In genomic region chr9:121358747-121359146, GRCh38 we compare ENCODE assay signal across 9 cellular contexts. TPM values are rescaled to one million over a fixed set of nuclear protein-coding genes. Genes with fewer than 3 reads are reported as not detected.
DNase-seq lines count a peak whose midpoint lies in the region; ATAC-seq and TF ChIP-seq lines count a peak whose summit lies in the region.
"Had no signal": no experiment of that assay in that cellular context is flagged by ENCODE, and none has a peak within 500 bp of the region (broad histone marks: within the 10 kb centered on the region; RNA-seq: fewer than 3 reads in every experiment).

No MANE protein-coding gene starts in this region.

- TF ChIP-seq CTCF in GM12865 (IDR thresholded peaks at IDR 0.05; ENCODE audit: insufficient read depth, low read depth, low read length, missing control alignments): no peak
- TF ChIP-seq CTCF in IMR-90 (conservative IDR thresholded peaks at IDR 0.05; ENCODE audit: low read depth, low read length): no peak

- H3K14ac ChIP-seq in IMR-90 (replicated peaks; ENCODE audit: low read depth, low read length): peak overlapping the region; percentile 39

- CTCF ChIA-PET in IMR-90 (lab: Yijun Ruan, JAX): interaction anchor here (1.1 kb wide), 1 partner anchor 14 kb away, joined by 3 read pairs; no protein-coding TSS in a partner anchor

- no peak overlapping the region for H3K56ac ChIP-seq in IMR-90 (ENCODE audit: extremely low read depth, insufficient read depth, low read length)

- H3K9ac ChIP-seq in IMR-90 (ENCODE audit: low read depth, low read length) (no peak overlapping the region), rectal smooth muscle tissue (ENCODE audit: low read length) (no peak overlapping the region)

- H3K18ac ChIP-seq in IMR-90 (ENCODE audit: low read depth, low read length): peak overlapping the region; percentile 64; the same call in 1 of the 2 replicates

- no peak overlapping the region for H3K4me3 ChIP-seq in GM12865 (ENCODE audit: low read depth, low read length)
- no peak overlapping the region for H3K4me3 ChIP-seq in IMR-90 (ENCODE audit: insufficient read depth, low read depth, low read length)
- no peak overlapping the region for H3K4me3 ChIP-seq in effector memory CD4-positive, alpha-beta T cell (ENCODE audit: insufficient read depth, low read depth, low read length, poor library complexity, severe bottlenecking)
- no peak overlapping the region for H3K4me3 ChIP-seq in rectal smooth muscle tissue (ENCODE audit: low read length)

- H3K27me3 ChIP-seq in IMR-90 (ENCODE audit: control insufficient read depth, insufficient read depth, low read length): no peaks in the 10 kb centered on the region
- no peaks in the 10 kb centered on the region for H3K27me3 ChIP-seq in effector memory CD4-positive, alpha-beta T cell (replicated peaks; ENCODE audit: control insufficient read depth, insufficient read depth, low read length, poor library complexity, severe bottlenecking)
- H3K27me3 ChIP-seq in rectal smooth muscle tissue (ENCODE audit: control insufficient read depth, insufficient read depth, low read length): no peaks in the 10 kb centered on the region

- WGBS in IMR-90 (ENCODE audit: extremely low coverage in 2 of 2, insufficient read length in 1 of 2), 2 experiments: 100% methylated on average over 1 of the region's 3 CpGs; no CpG with 5 or more reads in 1 of the 2 experiments

- intact Hi-C loops in IMR-90 (cut with micrococcal nuclease): no loop called here

- H4K8ac ChIP-seq in IMR-90 (ENCODE audit: low read depth in 2 of 2, low read length in 2 of 2): peak overlapping the region in 1 of 2 experiments; percentile 55; a peak in 1 of 4 replicates

- peak; percentile 44 for DNase-seq in GM12865 (ENCODE audit: low read depth)
- DNase-seq in IMR-90: no peak
- no peak for DNase-seq in effector memory CD4-positive, alpha-beta T cell
- no peak for DNase-seq in A172 (ENCODE audit: low spot score)
- DNase-seq in GM03348 (ENCODE audit: low spot score): no peak
- DNase-seq: activated CD4-positive, alpha-beta T cell treated with anti-CD3 and anti-CD28 coated beads, Interleukin-2, amount 50 U/mL, for 48 hours had no signal

- peak overlapping the region; percentile 71; the same call in 2 of the 3 replicates for H2BK15ac ChIP-seq in IMR-90 (ENCODE audit: low read depth, low read length)

- H3K4me1 ChIP-seq in IMR-90 (ENCODE audit: control insufficient read depth, insufficient read depth, low read length) (peaks cover 16% of the 10 kb centered on the region), rectal smooth muscle tissue (ENCODE audit: control insufficient read depth, insufficient read depth, low read length) (peaks cover 42% of the 10 kb centered on the region)
- no peaks in the 10 kb centered on the region for H3K4me1 ChIP-seq in effector memory CD4-positive, alpha-beta T cell (ENCODE audit: control insufficient read depth, insufficient read depth, low read length, poor library complexity, severe bottlenecking)

- H4K91ac ChIP-seq in IMR-90 (ENCODE audit: insufficient read depth, low read depth, low read length): peak overlapping the region; percentile 46

- H2BK20ac ChIP-seq in IMR-90 (ENCODE audit: low read depth, low read length): peak overlapping the region; percentile 19

- H3K4me2 ChIP-seq in IMR-90 (ENCODE audit: low read depth, low read length): no peak overlapping the region; the same call in 1 of the 2 replicates

- no peaks in the 10 kb centered on the region for H3K9me3 ChIP-seq in IMR-90 (ENCODE audit: control insufficient read depth, insufficient read depth, low read length)
- no peaks in the 10 kb centered on the region for H3K9me3 ChIP-seq in effector memory CD4-positive, alpha-beta T cell (ENCODE audit: control insufficient read depth, low read length)

- peak overlapping the region; percentile 74 for H2BK120ac ChIP-seq in IMR-90 (ENCODE audit: low read depth, low read length)

- POLR2A ChIA-PET in IMR-90 (lab: Charles Lee; ENCODE audit: unreplicated experiment): no interaction called here

- H3K27ac ChIP-seq in IMR-90 (ENCODE audit: insufficient read depth, low read length): no peak overlapping the region
- peak overlapping the region; percentile 15 for H3K27ac ChIP-seq in effector memory CD4-positive, alpha-beta T cell (ENCODE audit: insufficient read depth, low read length, poor library complexity, severe bottlenecking)
- peak overlapping the region; percentile 11 for H3K27ac ChIP-seq in rectal smooth muscle tissue (ENCODE audit: low read depth, low read length)

- H3K36me3 ChIP-seq in IMR-90 (ENCODE audit: control insufficient read depth, insufficient read depth, low read length) (peaks cover 13% of the 10 kb centered on the region), rectal smooth muscle tissue (ENCODE audit: control insufficient read depth, insufficient read depth, low read length) (peaks cover 2% of the 10 kb centered on the region)
- no peaks in the 10 kb centered on the region for H3K36me3 ChIP-seq in effector memory CD4-positive, alpha-beta T cell (ENCODE audit: control insufficient read depth, insufficient read depth, low read length)

- dilution Hi-C loops in IMR-90 (cut with HindIII; ENCODE audit: low sequenced_read_pairs, unreplicated experiment): no loop called here

- H2AK5ac ChIP-seq in IMR-90 (ENCODE audit: low read depth, low read length): peak overlapping the region; percentile 48; the same call in 1 of the 2 replicates

- no peak overlapping the region for H2AFZ ChIP-seq in IMR-90 (replicated peaks; ENCODE audit: low read length, poor library complexity)

- no peak for TF ChIP-seq POLR2A in IMR-90 (IDR thresholded peaks at IDR 0.05; ENCODE audit: low read depth, low read length)

- no peak for ATAC-seq in IMR-90 (ENCODE audit: low read depth)
- no peak for ATAC-seq in HG03196 (IDR thresholded peaks at IDR 0.05; ENCODE audit: unreplicated experiment)
- no peak for ATAC-seq in HG03280 (IDR thresholded peaks at IDR 0.05; ENCODE audit: unreplicated experiment)

- no peak overlapping the region for H2AK9ac ChIP-seq in IMR-90 (replicated peaks; ENCODE audit: low read depth, low read length, poor library complexity)

- H2BK5ac ChIP-seq in IMR-90 (ENCODE audit: low read depth, low read length, poor library complexity, severe bottlenecking): peak overlapping the region; percentile 35

- peaks cover 21 to 59% of the 10 kb centered on the region in 2 experiments for H3K79me1 ChIP-seq in IMR-90 (ENCODE audit: low read depth in 1 of 2, low read length in 2 of 2)

- no TSS peak for BruUV-seq in IMR-90 (replicated peaks; lab: Mats Ljungman, UMichigan)

- TF ChIP-seq RAD21 in IMR-90 (IDR thresholded peaks at IDR 0.05; ENCODE audit: low read length): no peak

- in situ Hi-C loops in IMR-90 (cut with MboI; ENCODE audit: low sequenced_read_pairs): no loop called here

- no peaks in the 10 kb centered on the region for H4K20me1 ChIP-seq in IMR-90 (ENCODE audit: insufficient read depth, low read length)

- peak overlapping the region; percentile 85; the same call in 1 of the 2 replicates for H3K23ac ChIP-seq in IMR-90 (ENCODE audit: low read depth, low read length)

- H4K5ac ChIP-seq in IMR-90 (ENCODE audit: low read depth, low read length): peak overlapping the region; percentile 75; the same call in 1 of the 2 replicates

- peaks cover 9% of the 10 kb centered on the region; the same call in 1 of the 2 replicates for H3K9me1 ChIP-seq in IMR-90 (ENCODE audit: insufficient read depth, low read length)

- H3K4ac ChIP-seq in IMR-90 (ENCODE audit: low read depth, low read length): peak overlapping the region; percentile 28

TF ChIP-seq in IMR-90, 13 proteins besides CTCF, POLR2A, EP300 and RAD21:
- TF ChIP-seq BHLHE40 (IDR thresholded peaks at IDR 0.05; ENCODE audit: low read depth, low read length) (no peak), MAFK (IDR thresholded peaks at IDR 0.05; ENCODE audit: low read depth, low read length) (no peak), FOS (IDR thresholded peaks at IDR 0.05; ENCODE audit: low read depth, low read length) (no peak), RCOR1 (IDR thresholded peaks at IDR 0.05; ENCODE audit: insufficient replicate concordance, low read length) (no peak), CEBPB (IDR thresholded peaks at IDR 0.05; ENCODE audit: low read depth, low read length) (no peak), CHD1 (IDR thresholded peaks at IDR 0.05; ENCODE audit: low read depth, low read length) (no peak), ELK1 (IDR thresholded peaks at IDR 0.05; ENCODE audit: borderline replicate concordance, low read depth, low read length) (no peak), NFE2L2 (IDR thresholded peaks at IDR 0.05; ENCODE audit: low read depth, low read length) (no peak), SMC3 (IDR thresholded peaks at IDR 0.05; ENCODE audit: low read depth, low read length) (no peak), MAZ (IDR thresholded peaks at IDR 0.05; ENCODE audit: borderline replicate concordance, low read depth, low read length) (no peak), RFX5 (IDR thresholded peaks at IDR 0.05; ENCODE audit: low read depth, low read length) (no peak), MXI1 (IDR thresholded peaks at IDR 0.05; ENCODE audit: borderline replicate concordance, low read depth, low read length) (no peak)
- TF ChIP-seq, protein P1, sequence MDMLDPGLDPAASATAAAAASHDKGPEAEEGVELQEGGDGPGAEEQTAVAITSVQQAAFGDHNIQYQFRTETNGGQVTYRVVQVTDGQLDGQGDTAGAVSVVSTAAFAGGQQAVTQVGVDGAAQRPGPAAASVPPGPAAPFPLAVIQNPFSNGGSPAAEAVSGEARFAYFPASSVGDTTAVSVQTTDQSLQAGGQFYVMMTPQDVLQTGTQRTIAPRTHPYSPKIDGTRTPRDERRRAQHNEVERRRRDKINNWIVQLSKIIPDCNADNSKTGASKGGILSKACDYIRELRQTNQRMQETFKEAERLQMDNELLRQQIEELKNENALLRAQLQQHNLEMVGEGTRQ (IDR thresholded peaks at IDR 0.05; ENCODE audit: low read depth, low read length): no peak

RNA-seq across cellular contexts. Expression of gene STOM, which starts 11.3 kb away (rescaled TPM):
- total RNA-seq in IMR-90 (2012; rRNA removed): 84.8 and 103 TPM in 2 replicates
- polyA plus RNA-seq in IMR-90 (2012; rRNA removed): 67.6 and 78.4 TPM in 2 replicates
- polyA plus RNA-seq in IMR-90 (2012; cell fraction: cytosol; rRNA removed): 45.3 TPM in 2 replicates
- polyA plus RNA-seq in IMR-90 (2012; cell fraction: nucleus; rRNA removed; ENCODE audit: low replicate concordance): 9.8 and 44.1 TPM in 2 replicates
- total RNA-seq in A172 (2014; rRNA removed; shearing (Covaris generic)): 110 and 157 TPM in 2 replicates
